ENCODE assay signal across 33 cellular contexts in the genomic region with DNA sequence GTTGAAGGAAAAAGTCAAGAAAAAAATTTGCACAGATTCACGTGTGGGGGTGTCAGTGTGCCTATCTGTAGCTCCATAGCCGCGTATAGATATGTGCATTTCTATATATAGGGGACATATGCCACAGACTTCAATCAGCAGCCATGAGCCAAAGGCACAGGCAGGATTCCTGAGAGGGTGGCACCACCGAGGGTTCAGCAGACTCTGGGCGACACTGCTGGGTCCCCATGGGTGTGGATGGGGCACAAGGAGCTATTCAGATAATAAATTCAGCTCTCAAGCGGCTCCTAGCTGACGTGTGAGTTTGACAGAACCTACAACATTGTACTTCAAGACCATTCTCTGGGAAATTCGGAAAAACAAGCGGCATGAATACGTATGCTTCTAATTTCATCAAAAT.
"Had no signal": no experiment of that assay in that cellular context is flagged by ENCODE, and none has a peak within 500 bp of the region (broad histone marks: within the 10 kb centered on the region; RNA-seq: fewer than 3 reads in every experiment).

No MANE protein-coding gene starts in this region.

- H3K36me3 ChIP-seq: MG63 had no signal

- H3K4me3 ChIP-seq: MG63 had no signal

- DNase-seq: Karpas-422, Kasumi-1, MG63, MM.1S, NCI-H1048, NCI-H1092, NCI-H1092 treated with DMSO at 0.1 percent for 48 hours, NCI-H1105, NCI-H1105 treated with DMSO at 0.1 percent for 48 hours, NCI-H1417, NCI-H1417 treated with DMSO at 0.1 percent for 48 hours, NCI-H1436, NCI-H1436 treated with DMSO at 0.1 percent for 48 hours, NCI-H1694, NCI-H1694 treated with DMSO at 0.1 percent for 48 hours, NCI-H187, NCI-H187 treated with DMSO at 0.1 percent for 48 hours, NCI-H1930, NCI-H2029, NCI-H2029 treated with DMSO at 0.1 percent for 48 hours, NCI-H2081, NCI-H2081 treated with DMSO at 0.1 percent for 48 hours, NCI-H2107, NCI-H2171, NCI-H2171 treated with DMSO at 0.1 percent for 48 hours, NCI-H2227 treated with DMSO at 0.1 percent for 48 hours, NCI-H226, NCI-H345, NCI-H446, NCI-H446 treated with DMSO at 0.1 percent for 48 hours, NCI-H510A, NCI-H510A treated with DMSO at 0.1 percent for 48 hours, NCI-H524 had no signal

- H3K9me3 ChIP-seq: MG63 had no signal
